In the genomic region with DNA sequence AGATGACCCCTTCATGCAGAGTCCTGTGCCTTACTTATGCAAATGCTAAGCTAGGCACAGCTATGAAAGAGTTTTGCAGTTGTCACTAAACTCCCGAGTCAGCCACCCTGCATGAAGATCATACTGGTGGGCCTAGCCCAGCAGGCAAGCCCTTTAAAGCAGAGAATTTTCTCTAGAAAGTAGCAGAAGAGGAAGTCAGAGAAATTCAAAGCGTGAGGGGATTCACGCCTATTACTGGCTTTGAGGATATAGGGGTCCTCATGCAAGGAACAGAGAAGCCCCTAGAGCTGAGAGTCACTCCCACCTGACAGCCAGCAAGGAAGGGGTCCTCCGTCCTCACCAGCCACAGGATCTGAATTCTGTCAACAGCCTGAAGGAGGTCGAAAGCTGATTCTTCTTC, we compare ENCODE assay signal across 21 cellular contexts.
"Had no signal": no experiment of that assay in that cellular context is flagged by ENCODE, and none has a peak within 500 bp of the region (broad histone marks: within the 10 kb centered on the region; RNA-seq: fewer than 3 reads in every experiment).

No MANE protein-coding gene starts in this region.

- H3K4me1 ChIP-seq: gastroesophageal sphincter, right atrium auricular region, sigmoid colon, testis, tibial nerve had no signal

- DNase-seq: dermis blood vessel endothelial cell; esophagus squamous epithelium; foreskin fibroblast; glutamatergic neuron; islet precursor cell; mammary epithelial cell; mucosa of descending colon; naive thymus-derived CD8-positive, alpha-beta T cell; nucleus accumbens; ovary; sigmoid colon; stimulated activated CD4-positive, alpha-beta T cell treated with anti-CD3 and anti-CD28 coated beads, Interleukin-2, amount 100 ng/mL, for 24 hours; stimulated activated CD4-positive, alpha-beta T cell treated with anti-CD3 and anti-CD28 coated beads, Interleukin-4, amount 100 ng/mL, for 4 hours; stimulated activated naive B cell treated with anti-CD40 and anti-IgM and Interleukin-4, amounts not matched to agents 10 μg/mL and 1 μg/mL and 100 μg/mL, for 72 hours; stimulated activated naive CD8-positive, alpha-beta T cell treated with anti-CD3 and anti-CD28 coated beads, Interleukin-15, amount 100 ng/mL, for 72 hours; testis had no signal

- H3K36me3 ChIP-seq: esophagus squamous epithelium, gastroesophageal sphincter, ovary, right atrium auricular region, sigmoid colon, tibial nerve had no signal

- ATAC-seq: gastroesophageal sphincter; left lobe of liver; mucosa of descending colon; naive thymus-derived CD8-positive, alpha-beta T cell; stimulated activated naive B cell treated with anti-CD40 and anti-IgM and Interleukin-4, amounts not matched to agents 10 μg/mL and 1 μg/mL and 100 μg/mL, for 72 hours; stimulated activated naive CD8-positive, alpha-beta T cell treated with anti-CD3 and anti-CD28 coated beads, Interleukin-15, amount 100 ng/mL, for 72 hours had no signal

- H3K27me3 ChIP-seq: esophagus squamous epithelium, ovary, right atrium auricular region, sigmoid colon, testis, tibial nerve had no signal

- H3K9me3 ChIP-seq: esophagus squamous epithelium, gastroesophageal sphincter, mucosa of descending colon, ovary, right atrium auricular region, sigmoid colon, testis, tibial nerve had no signal

- H3K27ac ChIP-seq: esophagus squamous epithelium, gastroesophageal sphincter, ovary, right atrium auricular region, sigmoid colon, skin epidermis, testis, tibial nerve had no signal

- H3K4me3 ChIP-seq: esophagus squamous epithelium, gastroesophageal sphincter, mucosa of descending colon, ovary, right atrium auricular region, sigmoid colon, skin epidermis, testis, tibial nerve had no signal
